In the genomic region with DNA sequence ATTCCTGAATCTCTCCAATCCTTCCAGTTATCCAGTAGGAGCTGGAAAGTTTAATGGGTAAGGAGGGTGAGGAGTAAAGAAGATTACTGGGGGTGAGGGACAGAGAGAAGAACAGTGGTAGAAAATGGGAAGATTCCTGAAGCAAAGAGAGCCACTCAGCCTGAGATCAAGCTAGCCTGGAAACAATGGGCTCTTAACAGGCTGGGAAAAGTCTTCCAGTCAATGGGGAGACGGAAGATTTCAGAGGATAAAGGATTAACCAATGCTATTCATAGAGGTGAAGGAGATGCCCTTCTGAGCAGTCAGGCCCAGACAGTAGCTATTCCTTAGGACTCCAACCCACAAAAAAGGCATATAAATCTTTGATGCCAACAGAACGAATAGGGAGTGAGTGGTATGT, we compare ENCODE assay signal across 14 cellular contexts. TPM values are rescaled to one million over a fixed set of nuclear protein-coding genes. Genes with fewer than 3 reads are reported as not detected.
DNase-seq lines count a peak whose midpoint lies in the region; ATAC-seq and TF ChIP-seq lines count a peak whose summit lies in the region.
"Had no signal": no experiment of that assay in that cellular context is flagged by ENCODE, and none has a peak within 500 bp of the region (broad histone marks: within the 10 kb centered on the region; RNA-seq: fewer than 3 reads in every experiment).

No MANE protein-coding gene starts in this region.

- POLR2A ChIA-PET in activated B cell treated with CpG ODN at 0.5 μM for 24 hours (lab: Charles Lee), result interaction anchor here (0.6 to 1.9 kb wide), 2 partner anchors 12 to 953 kb away, joined by 5 to 7 read pairs; no protein-coding TSS in a partner anchor

- H3K4me3 Mint-ChIP-seq in activated B cell treated with CpG ODN at 0.5 μM for 24 hours (no peak overlapping the region), glutamatergic neuron (ENCODE audit: unreplicated experiment) (peak overlapping the region; percentile 30)
- H3K4me3 Mint-ChIP-seq: activated CD8-positive, alpha-beta memory T cell treated with anti-CD3 and anti-CD28 coated beads, Interleukin-2, amount 10 ng/mL, durations not matched to agents 7 days and 5 days; T-cell had no signal

- H3K27ac Mint-ChIP-seq in activated B cell treated with CpG ODN at 0.5 μM for 24 hours (peak overlapping the region; percentile 7), glutamatergic neuron (ENCODE audit: unreplicated experiment) (no peak overlapping the region)
- H3K27ac Mint-ChIP-seq: activated CD8-positive, alpha-beta memory T cell treated with anti-CD3 and anti-CD28 coated beads, Interleukin-2, amount 10 ng/mL, durations not matched to agents 7 days and 5 days had no signal

- H3K27me3 ChIP-seq in cardiac muscle cell (no peaks in the 10 kb centered on the region), HAP-1 (ENCODE audit: low read depth) (no peaks in the 10 kb centered on the region)

- H3K4me1 Mint-ChIP-seq in activated B cell treated with CpG ODN at 0.5 μM for 24 hours (no peaks in the 10 kb centered on the region), glutamatergic neuron (ENCODE audit: low read depth, unreplicated experiment) (peaks cover 17% of the 10 kb centered on the region)

- no peaks in the 10 kb centered on the region for H3K9me3 ChIP-seq in cardiac muscle cell (ENCODE audit: low read depth)
- H3K9me3 ChIP-seq in HAP-1, result no peaks in the 10 kb centered on the region

- ATAC-seq in Right ventricle myocardium superior (ENCODE audit: poor library complexity) (no peak), activated B cell treated with CpG ODN at 0.5 μM for 24 hours (ENCODE audit: low read depth) (no peak)
- ATAC-seq: activated CD8-positive, alpha-beta memory T cell treated with anti-CD3 and anti-CD28 coated beads, Interleukin-2, amount 10 ng/mL, durations not matched to agents 7 days and 5 days; T-cell had no signal

- CTCF ChIA-PET in activated B cell treated with CpG ODN at 0.5 μM for 24 hours (lab: Charles Lee), result no interaction called here

- H3K9me3 Mint-ChIP-seq in activated B cell treated with CpG ODN at 0.5 μM for 24 hours, result no peaks in the 10 kb centered on the region
- peaks cover 3% of the 10 kb centered on the region for H3K9me3 Mint-ChIP-seq in glutamatergic neuron (ENCODE audit: unreplicated experiment)
- H3K9me3 Mint-ChIP-seq: T-cell had no signal

- intact Hi-C loops in Right ventricle myocardium superior (cut with DNase I), result no loop called here
- intact Hi-C loops in activated B cell treated with CpG ODN at 0.5 μM for 24 hours (cut with micrococcal nuclease), result loop anchor here (5.0 kb wide), 1 partner anchor 35 kb away; no protein-coding TSS in a partner anchor

- DNase-seq in cardiac muscle cell (ENCODE audit: low read depth in 1 of 2, low spot score in 1 of 2) (no peak), Right ventricle myocardium superior (no peak), activated B cell treated with CpG ODN at 0.5 μM for 24 hours (no peak), glutamatergic neuron (no peak), HuH-7 (ENCODE audit: low spot score) (no peak), ACHN (no peak), NCI-H1436 treated with DMSO at 0.1 percent for 48 hours (lab: John Stamatoyannopoulos, UW) (no peak), HAP-1 (ENCODE audit: low spot score in 2 of 2) (no peak)
- DNase-seq: activated CD8-positive, alpha-beta memory T cell treated with anti-CD3 and anti-CD28 coated beads, Interleukin-2, amount 10 ng/mL, durations not matched to agents 7 days and 5 days; aorta; NCI-H1092 treated with DMSO at 0.1 percent for 48 hours; NCI-H2081 treated with DMSO at 0.1 percent for 48 hours; stimulated activated CD4-positive, alpha-beta T cell treated with anti-CD3 and anti-CD28 coated beads, Interleukin-15, amount 100 ng/mL, for 24 hours; T-cell had no signal

- peaks cover 75% of the 10 kb centered on the region for H3K36me3 Mint-ChIP-seq in activated B cell treated with CpG ODN at 0.5 μM for 24 hours (ENCODE audit: low read depth)
- peaks cover 3% of the 10 kb centered on the region for H3K36me3 Mint-ChIP-seq in glutamatergic neuron (ENCODE audit: unreplicated experiment)

- H3K4me1 ChIP-seq in cardiac muscle cell (ENCODE audit: low read depth) (peaks cover 14% of the 10 kb centered on the region), HAP-1 (no peaks in the 10 kb centered on the region; the same call in 1 of the 2 replicates)

- H3K4me3 ChIP-seq in cardiac muscle cell (no peak overlapping the region), HAP-1 (no peak overlapping the region)

- in situ Hi-C loops in ACHN (cut with HindIII; ENCODE audit: low pct_ligation_motif_present, low pct_unique_long_range_greater_than_20kb, low sequenced_read_pairs), result no loop called here
- in situ Hi-C loops in HAP-1 (cut with MboI; ENCODE audit: low sequenced_read_pairs), result no loop called here

- peak overlapping the region; percentile 67 for H3K27ac ChIP-seq in cardiac muscle cell

- H3K27me3 Mint-ChIP-seq in activated B cell treated with CpG ODN at 0.5 μM for 24 hours, result no peaks in the 10 kb centered on the region
- peaks cover 2% of the 10 kb centered on the region for H3K27me3 Mint-ChIP-seq in glutamatergic neuron (ENCODE audit: unreplicated experiment)
- H3K27me3 Mint-ChIP-seq: activated CD8-positive, alpha-beta memory T cell treated with anti-CD3 and anti-CD28 coated beads, Interleukin-2, amount 10 ng/mL, durations not matched to agents 7 days and 5 days; T-cell had no signal

- TF ChIP-seq CTCF in cardiac muscle cell (IDR thresholded peaks at IDR 0.05; ENCODE audit: low read depth, low read length) (no peak), activated B cell treated with CpG ODN at 0.5 μM for 24 hours (IDR thresholded peaks at IDR 0.05) (no peak), glutamatergic neuron (IDR thresholded peaks at IDR 0.05; ENCODE audit: partially characterized antibody, unreplicated experiment) (no peak)

- H3K36me3 ChIP-seq in cardiac muscle cell (peaks cover 42% of the 10 kb centered on the region), HAP-1 (replicated peaks) (peaks cover 58% of the 10 kb centered on the region)

RNA-seq across cellular contexts. Expression of gene GDF11, which starts 14.8 kb away (rescaled TPM):
- total RNA-seq in cardiac muscle cell, result 53.1 and 54.2 TPM in 2 replicates
- polyA plus RNA-seq in cardiac muscle cell, result 13.5 and 14.1 TPM in 2 replicates
- 6.0 TPM for total RNA-seq in Right ventricle myocardium superior
- 5.2 and 6.4 TPM in 2 replicates for total RNA-seq in activated B cell treated with CpG ODN at 0.5 μM for 24 hours
- 52.4 TPM for total RNA-seq in glutamatergic neuron (ENCODE audit: unreplicated experiment)

RNA-seq across cellular contexts. Expression of gene CD63, which starts 28.9 kb away (rescaled TPM):
- total RNA-seq in cardiac muscle cell (268 and 584 TPM in 2 replicates), Right ventricle myocardium superior (723 TPM), activated B cell treated with CpG ODN at 0.5 μM for 24 hours (104 and 111 TPM in 2 replicates), glutamatergic neuron (ENCODE audit: unreplicated experiment) (619 TPM)
- polyA plus RNA-seq in cardiac muscle cell, result 694 and 1,103 TPM in 2 replicates

RNA-seq across cellular contexts. Expression of gene RDH5, which starts 37.5 kb away (rescaled TPM):
- total RNA-seq in cardiac muscle cell (10.1 and 11.2 TPM in 2 replicates), Right ventricle myocardium superior (10.1 TPM), activated B cell treated with CpG ODN at 0.5 μM for 24 hours (10.3 and 16.5 TPM in 2 replicates), glutamatergic neuron (ENCODE audit: unreplicated experiment) (6.6 TPM)
- polyA plus RNA-seq in cardiac muscle cell, result 6.6 and 12.6 TPM in 2 replicates

RNA-seq across cellular contexts. Expression of gene BLOC1S1, which starts 41.9 kb away (rescaled TPM):
- total RNA-seq in cardiac muscle cell (133 and 194 TPM in 2 replicates), Right ventricle myocardium superior (119 TPM), activated B cell treated with CpG ODN at 0.5 μM for 24 hours (91.0 and 104 TPM in 2 replicates), glutamatergic neuron (ENCODE audit: unreplicated experiment) (71.2 TPM)
- polyA plus RNA-seq in cardiac muscle cell, result 147 and 159 TPM in 2 replicates

RNA-seq across cellular contexts. Expression of gene ITGA7, which starts 50.0 kb away (rescaled TPM):
- total RNA-seq in cardiac muscle cell (93.9 and 101 TPM in 2 replicates), Right ventricle myocardium superior (437 TPM), activated B cell treated with CpG ODN at 0.5 μM for 24 hours (1.4 and 2.1 TPM in 2 replicates), glutamatergic neuron (ENCODE audit: unreplicated experiment) (156 TPM)
- polyA plus RNA-seq in cardiac muscle cell, result 32.9 and 39.5 TPM in 2 replicates
